16 cellular contexts compared by ENCODE assay signal in genomic region chr7:44062180-44062902, GRCh38. TPM values are rescaled to one million over a fixed set of nuclear protein-coding genes. Genes with fewer than 3 reads are reported as not detected.
A peak's percentile ranks its signal among the peaks of the same experiment; 100 is the strongest.
DNase-seq lines count a peak whose midpoint lies in the region; ATAC-seq and TF ChIP-seq lines count a peak whose summit lies in the region.
"Had no signal": no experiment of that assay in that cellular context is flagged by ENCODE, and none has a peak within 500 bp of the region (broad histone marks: within the 10 kb centered on the region; RNA-seq: fewer than 3 reads in every experiment).

No MANE protein-coding gene starts in this region.

- H3K36me3 ChIP-seq in HEK293 (ENCODE audit: control insufficient read depth in 2 of 2, insufficient read depth in 1 of 2, low read length in 2 of 2), result peaks cover 3 to 56% of the 10 kb centered on the region in 2 experiments; a peak in 1 of 3 replicates
- H3K36me3 ChIP-seq in left ventricle myocardium inferior, result peaks cover 46% of the 10 kb centered on the region
- peaks cover 2 to 48% of the 10 kb centered on the region in 2 donors for H3K36me3 ChIP-seq in psoas muscle (ENCODE audit: insufficient read depth in 1 of 2, low read depth in 1 of 2)

- H3K4me1 ChIP-seq in HEK293 (ENCODE audit: control insufficient read depth, insufficient read depth, low read length), result no peaks in the 10 kb centered on the region
- peaks cover 82% of the 10 kb centered on the region for H3K4me1 ChIP-seq in left ventricle myocardium inferior
- peaks cover 57% of the 10 kb centered on the region for H3K4me1 ChIP-seq in psoas muscle

- H3K27ac Mint-ChIP-seq in activated T-helper 2 cell treated with anti-CD3 and anti-CD28 coated beads, Interferon-gamma antibody, Interleukin-2, Interleukin-4, amounts not matched to agents 10 μg/mL and 5 μg/mL and 100 μg/mL, durations not matched to agents 14 hours and 24 hours and 36 hours, result no peak overlapping the region

- peaks cover 5% of the 10 kb centered on the region for H3K4me1 Mint-ChIP-seq in activated T-helper 2 cell treated with anti-CD3 and anti-CD28 coated beads, Interferon-gamma antibody, Interleukin-2, Interleukin-4, amounts not matched to agents 10 μg/mL and 5 μg/mL and 100 μg/mL, durations not matched to agents 14 hours and 24 hours and 36 hours (ENCODE audit: low read depth)

- peak; percentile 28 for DNase-seq in COR-L47 (lab: John Stamatoyannopoulos, UW)
- peak; percentile 18 for DNase-seq in left ventricle myocardium inferior
- DNase-seq in psoas muscle, result peak; percentile 26 to 68
- DNase-seq in KG1 (lab: John Stamatoyannopoulos, UW), result no peak
- DNase-seq in effector CD4-positive, alpha-beta T cell, result no peak
- DNase-seq in activated T-helper 2 cell treated with anti-CD3 and anti-CD28 coated beads, Interferon-gamma antibody, Interleukin-2, Interleukin-4, amounts not matched to agents 10 μg/mL and 5 μg/mL and 100 μg/mL, durations not matched to agents 14 hours and 24 hours and 36 hours (ENCODE audit: low spot score), result no peak
- DNase-seq: activated naive CD4-positive, alpha-beta T cell; C1 segment of cervical spinal cord; DMS53; NCI-H187 treated with DMSO at 0.1 percent for 48 hours; NCI-H526 treated with DMSO at 0.1 percent for 48 hours; SW 1271 had no signal

- peak in 2 of 4 donors; percentile 13 to 15 for ATAC-seq in psoas muscle

- H3K27me3 ChIP-seq in left ventricle myocardium inferior (ENCODE audit: low read depth) (no peaks in the 10 kb centered on the region), psoas muscle (ENCODE audit: insufficient read depth in 3 of 3, low read length in 2 of 3) (no peaks in the 10 kb centered on the region)

- no peak overlapping the region for H3K4me3 ChIP-seq in HEK293 (ENCODE audit: low read depth, low read length)
- peak overlapping the region; percentile 74 for H3K4me3 ChIP-seq in left ventricle myocardium inferior
- H3K4me3 ChIP-seq in psoas muscle, result no peak overlapping the region
- H3K4me3 ChIP-seq: thoracic aorta had no signal

- H3K9me3 Mint-ChIP-seq in activated T-helper 2 cell treated with anti-CD3 and anti-CD28 coated beads, Interferon-gamma antibody, Interleukin-2, Interleukin-4, amounts not matched to agents 10 μg/mL and 5 μg/mL and 100 μg/mL, durations not matched to agents 14 hours and 24 hours and 36 hours, result no peaks in the 10 kb centered on the region

- CTCF ChIA-PET in HEK293 (lab: Yijun Ruan, JAX), result interaction anchor here (0.7 kb wide), 1 partner anchor 10 kb away, joined by 3 read pairs; no protein-coding TSS in a partner anchor

- H3K27me3 Mint-ChIP-seq in activated T-helper 2 cell treated with anti-CD3 and anti-CD28 coated beads, Interferon-gamma antibody, Interleukin-2, Interleukin-4, amounts not matched to agents 10 μg/mL and 5 μg/mL and 100 μg/mL, durations not matched to agents 14 hours and 24 hours and 36 hours (ENCODE audit: low read depth), result no peaks in the 10 kb centered on the region

- intact Hi-C loops in left ventricle myocardium inferior (cut with micrococcal nuclease), result no loop called here
- intact Hi-C loops in psoas muscle (cut with DNase I), result no loop called here
- intact Hi-C loops in activated T-helper 2 cell treated with anti-CD3 and anti-CD28 coated beads, Interferon-gamma antibody, Interleukin-2, Interleukin-4, amounts not matched to agents 10 μg/mL and 5 μg/mL and 100 μg/mL, durations not matched to agents 14 hours and 24 hours and 36 hours (cut with micrococcal nuclease), result no loop called here

- WGBS in psoas muscle, 3 donors, result 61 to 76% (median 63%) methylated on average over 11 of the region's 11 CpGs

- H3K27ac ChIP-seq in HEK293 (ENCODE audit: extremely low read depth, low read depth, low read length) (no peak overlapping the region), left ventricle myocardium inferior (replicated peaks) (peak overlapping the region; percentile 89), psoas muscle (peak overlapping the region; percentile 53)
- H3K27ac ChIP-seq: thoracic aorta had no signal

- no peak overlapping the region for H3K4me3 Mint-ChIP-seq in activated T-helper 2 cell treated with anti-CD3 and anti-CD28 coated beads, Interferon-gamma antibody, Interleukin-2, Interleukin-4, amounts not matched to agents 10 μg/mL and 5 μg/mL and 100 μg/mL, durations not matched to agents 14 hours and 24 hours and 36 hours (ENCODE audit: low read depth)

- TF ChIP-seq CTCF in HEK293 (tag by site-specific recombination; IDR thresholded peaks at IDR 0.05), result no peak
- no peak for TF ChIP-seq CTCF in left ventricle myocardium inferior (IDR thresholded peaks at IDR 0.05; ENCODE audit: borderline replicate concordance)
- TF ChIP-seq CTCF in psoas muscle (IDR thresholded peaks at IDR 0.05), result no peak

- POLR2A ChIA-PET in HEK293 (lab: Yijun Ruan, JAX), result interaction anchor here (0.6 to 2.1 kb wide), 3 partner anchors 18 to 185 kb away, joined by 3 to 6 read pairs (median 3); partner anchors contain the start of gene DBNL

- H3K36me3 Mint-ChIP-seq in activated T-helper 2 cell treated with anti-CD3 and anti-CD28 coated beads, Interferon-gamma antibody, Interleukin-2, Interleukin-4, amounts not matched to agents 10 μg/mL and 5 μg/mL and 100 μg/mL, durations not matched to agents 14 hours and 24 hours and 36 hours (ENCODE audit: low read depth), result peaks cover 39% of the 10 kb centered on the region

- H3K9me3 ChIP-seq in HEK293 (ENCODE audit: control insufficient read depth, insufficient read depth, low read depth, low read length), result no peaks in the 10 kb centered on the region
- H3K9me3 ChIP-seq in left ventricle myocardium inferior (replicated peaks), result no peaks in the 10 kb centered on the region
- H3K9me3 ChIP-seq in psoas muscle, result no peaks in the 10 kb centered on the region
- H3K9me3 ChIP-seq: thoracic aorta had no signal

TF ChIP-seq in HEK293, 187 proteins besides CTCF, POLR2A, EP300 and RAD21:
- TF ChIP-seq, protein P1, sequence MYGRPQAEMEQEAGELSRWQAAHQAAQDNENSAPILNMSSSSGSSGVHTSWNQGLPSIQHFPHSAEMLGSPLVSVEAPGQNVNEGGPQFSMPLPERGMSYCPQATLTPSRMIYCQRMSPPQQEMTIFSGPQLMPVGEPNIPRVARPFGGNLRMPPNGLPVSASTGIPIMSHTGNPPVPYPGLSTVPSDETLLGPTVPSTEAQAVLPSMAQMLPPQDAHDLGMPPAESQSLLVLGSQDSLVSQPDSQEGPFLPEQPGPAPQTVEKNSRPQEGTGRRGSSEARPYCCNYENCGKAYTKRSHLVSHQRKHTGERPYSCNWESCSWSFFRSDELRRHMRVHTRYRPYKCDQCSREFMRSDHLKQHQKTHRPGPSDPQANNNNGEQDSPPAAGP (tag by site-specific recombination; IDR thresholded peaks at IDR 0.05), result no peak
- TF ChIP-seq ZNF302 (tag by site-specific recombination; IDR thresholded peaks at IDR 0.05; ENCODE audit: low read depth) (no peak), GLIS1 (tag by site-specific recombination; IDR thresholded peaks at IDR 0.05) (0 out of 2 replicates have a peak, but pooled peaks have one; percentile 17), ZIC2 (tag by site-specific recombination; IDR thresholded peaks at IDR 0.05) (peak; percentile 56)

RNA-seq across cellular contexts. Expression of gene PGAM2, which starts 3.0 kb away (rescaled TPM):
- total RNA-seq in left ventricle myocardium inferior, result 671 TPM
- 100 to 1,000 TPM; 214 to 449 (median 298) TPM for total RNA-seq in psoas muscle
- 1,000 to 10,000 TPM in 1 of 3 donors, 100 to 1,000 TPM in 2; 285 to 1,581 (median 569) TPM for polyA plus RNA-seq in psoas muscle
- 0.67 and 0.73 TPM in 2 replicates for total RNA-seq in activated T-helper 2 cell treated with anti-CD3 and anti-CD28 coated beads, Interferon-gamma antibody, Interleukin-2, Interleukin-4, amounts not matched to agents 10 μg/mL and 5 μg/mL and 100 μg/mL, durations not matched to agents 14 hours and 24 hours and 36 hours
- total RNA-seq: dermis microvascular lymphatic vessel endothelial cell, kidney epithelial cell had no signal

RNA-seq across cellular contexts. Expression of gene DBNL, which starts 17.8 kb away (rescaled TPM):
- total RNA-seq in left ventricle myocardium inferior (33.1 TPM), psoas muscle (10 to 100 TPM; 33.4 to 45.1 (median 38.7) TPM)
- polyA plus RNA-seq in psoas muscle, result 10 to 100 TPM; 35.5 to 66.7 (median 53.0) TPM
- total RNA-seq in activated T-helper 2 cell treated with anti-CD3 and anti-CD28 coated beads, Interferon-gamma antibody, Interleukin-2, Interleukin-4, amounts not matched to agents 10 μg/mL and 5 μg/mL and 100 μg/mL, durations not matched to agents 14 hours and 24 hours and 36 hours, result 131 and 143 TPM in 2 replicates

RNA-seq across cellular contexts. Expression of gene POLM, which starts 20.0 kb away (rescaled TPM):
- total RNA-seq in left ventricle myocardium inferior, result 12.4 TPM
- total RNA-seq in psoas muscle, result 10 to 100 TPM in 3 of 4 donors, 1 to 10 TPM in 1; 7.7 to 13.1 (median 10.4) TPM
- 1 to 10 TPM; 7.1 to 9.6 (median 7.1) TPM for polyA plus RNA-seq in psoas muscle
- total RNA-seq in activated T-helper 2 cell treated with anti-CD3 and anti-CD28 coated beads, Interferon-gamma antibody, Interleukin-2, Interleukin-4, amounts not matched to agents 10 μg/mL and 5 μg/mL and 100 μg/mL, durations not matched to agents 14 hours and 24 hours and 36 hours, result 36.8 and 42.7 TPM in 2 replicates

RNA-seq across cellular contexts. Expression of gene AEBP1, which starts 41.8 kb away (rescaled TPM):
- total RNA-seq in left ventricle myocardium inferior (20.5 TPM), psoas muscle (10 to 100 TPM in 3 of 4 donors, 1 to 10 TPM in 1; 6.9 to 22.0 (median 14.6) TPM)
- 1 to 10 TPM; 2.8 to 7.8 (median 5.9) TPM for polyA plus RNA-seq in psoas muscle
- 36.4 and 38.7 TPM in 2 replicates for total RNA-seq in activated T-helper 2 cell treated with anti-CD3 and anti-CD28 coated beads, Interferon-gamma antibody, Interleukin-2, Interleukin-4, amounts not matched to agents 10 μg/mL and 5 μg/mL and 100 μg/mL, durations not matched to agents 14 hours and 24 hours and 36 hours

Comparison
In these comparisons a context has a peak if more than half of its experiments do, and no peak if none do; other contexts are left out.
1. DNase-seq: peak in COR-L47 (single experiment), left ventricle myocardium inferior (single experiment) and psoas muscle (2 of 2); none in KG1 (single experiment), effector CD4-positive, alpha-beta T cell (single experiment) and activated T-helper 2 cell treated with anti-CD3 and anti-CD28 coated beads, Interferon-gamma antibody, Interleukin-2, Interleukin-4, amounts not matched to agents 10 μg/mL and 5 μg/mL and 100 μg/mL, durations not matched to agents 14 hours and 24 hours and 36 hours (single experiment).
2. RNA of gene PGAM2, which starts 3.0 kb away (total RNA-seq): 671 TPM in left ventricle myocardium inferior (single experiment) and 214 to 449 TPM in psoas muscle; 0.67 to 0.73 TPM in activated T-helper 2 cell treated with anti-CD3 and anti-CD28 coated beads, Interferon-gamma antibody, Interleukin-2, Interleukin-4, amounts not matched to agents 10 μg/mL and 5 μg/mL and 100 μg/mL, durations not matched to agents 14 hours and 24 hours and 36 hours; every median in the first group is over 100 times any median in the second.